Comparison of ENCODE assay signal across 21 cellular contexts in the genomic region with DNA sequence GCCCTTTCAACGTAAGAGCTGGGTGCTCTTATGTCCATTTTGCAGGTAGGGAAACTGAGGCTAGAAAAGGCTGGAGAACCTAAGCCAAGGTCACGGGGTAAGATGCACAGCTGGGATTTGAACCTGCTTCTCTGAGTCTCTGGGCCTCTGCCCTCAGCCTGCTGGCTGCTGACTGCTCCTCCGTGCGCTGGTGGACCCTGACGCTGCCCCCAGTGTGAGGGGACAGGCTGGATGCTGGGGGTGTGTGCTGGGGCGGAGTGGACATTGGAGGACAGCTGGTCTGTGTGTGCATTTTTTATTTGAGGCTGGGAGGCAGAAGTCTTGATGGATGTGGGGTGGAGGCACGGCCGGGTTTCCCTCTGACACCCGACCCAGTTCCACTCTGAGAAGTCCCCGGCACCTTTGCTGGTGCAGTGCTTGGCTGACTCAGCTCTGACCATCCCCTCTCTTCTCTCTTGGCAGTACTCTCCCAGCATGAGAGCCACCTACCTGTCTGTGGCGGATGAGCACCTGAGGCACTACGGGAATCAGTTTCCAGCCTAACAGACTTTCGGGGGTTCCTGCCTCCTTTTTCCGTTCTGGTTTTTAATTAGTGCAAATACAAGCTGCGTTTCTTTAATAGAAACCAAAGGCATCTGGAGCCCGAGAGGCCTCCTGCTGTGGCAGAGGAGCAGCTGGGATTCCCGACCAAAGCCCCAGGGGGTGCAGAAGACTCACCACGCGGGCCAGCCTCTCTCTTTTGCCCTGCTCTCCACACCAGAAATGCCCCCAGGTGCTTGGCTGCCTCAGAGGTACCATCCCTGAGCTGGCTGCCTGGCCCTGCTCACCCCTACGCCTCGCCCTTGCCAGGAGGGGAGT. TPM values are rescaled to one million over a fixed set of nuclear protein-coding genes. Genes with fewer than 3 reads are reported as not detected.
DNase-seq lines count a peak whose midpoint lies in the region; ATAC-seq, FAIRE-seq and TF ChIP-seq lines count a peak whose summit lies in the region.
"Had no signal": no experiment of that assay in that cellular context is flagged by ENCODE, and none has a peak within 500 bp of the region (broad histone marks: within the 10 kb centered on the region; RNA-seq: fewer than 3 reads in every experiment).

No MANE protein-coding gene starts in this region.

- no peak overlapping the region for H3K4me2 ChIP-seq in HepG2 (ENCODE audit: low read depth, low read length)
- H3K4me2 ChIP-seq: hepatocyte had no signal

- TF ChIP-seq POLR2A in HepG2 (IDR thresholded peaks at IDR 0.05; ENCODE audit: insufficient read depth in 1 of 2, low read depth in 2 of 2, low read length in 2 of 2) (no peak), right lobe of liver (IDR thresholded peaks at IDR 0.05) (no peak), Peyer's patch (IDR thresholded peaks at IDR 0.05) (no peak)

- TF ChIP-seq RAD21 in HepG2 (CRISPR knock-in tag; IDR thresholded peaks at IDR 0.05): no peak

- no peak for DNase-seq in HepG2 (ENCODE audit: low spot score)
- no peak for DNase-seq in right lobe of liver
- DNase-seq in NCI-H524 (lab: John Stamatoyannopoulos, UW): peak; percentile 66 to 87
- DNase-seq in foreskin keratinocyte: peak in 1 of 2 donors; percentile 37
- no peak for DNase-seq in activated CD8-positive, alpha-beta memory T cell treated with anti-CD3 and anti-CD28 coated beads, Interleukin-2, amount 50 U/mL, for 48 hours
- no peak for DNase-seq in kidney tubule cell (ENCODE audit: low spot score)
- DNase-seq in Peyer's patch: no peak
- DNase-seq in NCI-H1930 (lab: John Stamatoyannopoulos, UW): no peak
- DNase-seq: activated CD4-positive, alpha-beta T cell treated with anti-CD3 and anti-CD28 coated beads, Interleukin-2, amount 10 ng/mL, durations not matched to agents 7 days and 5 days; activated T-cell treated with anti-CD3 and anti-CD28 coated beads, Interleukin-2, amount 50 U/mL, for 1 hour; Calu3; naive thymus-derived CD4-positive, alpha-beta T cell; NCI-H2081 treated with DMSO at 0.1 percent for 48 hours; stimulated activated naive B cell treated with anti-CD40 and anti-IgM and Interleukin-4, amounts not matched to agents 10 μg/mL and 1 μg/mL and 100 μg/mL, for 72 hours; upper lobe of right lung had no signal

- no peak for FAIRE-seq in HepG2 (lab: Jason Lieb, UNC)

- intact Hi-C loops in HepG2 (cut with micrococcal nuclease; ENCODE audit: unreplicated experiment) (no loop called here), right lobe of liver (cut with DNase I) (no loop called here)

- ATAC-seq in HepG2: peak; percentile 47; the same call in 2 of the 3 replicates
- no peak for ATAC-seq in right lobe of liver
- peak; percentile 81 for ATAC-seq in foreskin keratinocyte
- ATAC-seq: activated naive CD4-positive, alpha-beta T cell treated with anti-CD3 and anti-CD28 coated beads, Interleukin-2, amount 50 U/mL, for 72 hours; naive thymus-derived CD4-positive, alpha-beta T cell; stimulated activated naive B cell treated with anti-CD40 and anti-IgM and Interleukin-4, amounts not matched to agents 10 μg/mL and 1 μg/mL and 100 μg/mL, for 72 hours; upper lobe of right lung had no signal

- no peaks in the 10 kb centered on the region for H3K4me1 ChIP-seq in HepG2 (ENCODE audit: insufficient read depth, low read length)
- H3K4me1 ChIP-seq in right lobe of liver: no peaks in the 10 kb centered on the region
- no peaks in the 10 kb centered on the region for H3K4me1 ChIP-seq in foreskin keratinocyte
- no peaks in the 10 kb centered on the region for H3K4me1 ChIP-seq in Peyer's patch
- H3K4me1 ChIP-seq: upper lobe of right lung had no signal

- BruUV-seq in HepG2 (replicated peaks; lab: Mats Ljungman, UMichigan): no TSS peak

- 52% methylated on average over 19 of the region's 21 CpGs for WGBS in HepG2 (ENCODE audit: low lambda C conversion rate)
- WGBS in right lobe of liver (ENCODE audit: insufficient coverage, low coverage, low lambda C conversion rate, missing lambda C conversion rate): 37% methylated on average over 6 of the region's 21 CpGs

- TF ChIP-seq EP300 in HepG2 (IDR thresholded peaks at IDR 0.05; ENCODE audit: low read depth in 2 of 2, low read length in 2 of 2) (no peak), HepG2 (CRISPR knock-in tag; IDR thresholded peaks at IDR 0.05; ENCODE audit: borderline replicate concordance) (no peak)

- H3K27me3 ChIP-seq in HepG2 (ENCODE audit: control insufficient read depth in 1 of 2, insufficient read depth in 2 of 2, low read length in 2 of 2): peaks cover 3 to 13% of the 10 kb centered on the region in 2 experiments; a peak in 2 of 5 replicates
- no peaks in the 10 kb centered on the region for H3K27me3 ChIP-seq in right lobe of liver
- H3K27me3 ChIP-seq in foreskin keratinocyte: peaks cover 14% of the 10 kb centered on the region
- no peaks in the 10 kb centered on the region for H3K27me3 ChIP-seq in Peyer's patch
- H3K27me3 ChIP-seq: cardiac muscle cell, upper lobe of right lung had no signal

- H4K20me1 ChIP-seq in HepG2 (ENCODE audit: insufficient read depth, low read length): no peaks in the 10 kb centered on the region

- no peak overlapping the region for H2AFZ ChIP-seq in HepG2 (ENCODE audit: low read length)
- H2AFZ ChIP-seq: hepatocyte had no signal

- in situ Hi-C loops in HepG2 (cut with HindIII; ENCODE audit: extremely low pct_ligation_motif_present, low pct_unique_long_range_greater_than_20kb): no loop called here

- no peak for TF ChIP-seq CTCF in HepG2 (CRISPR knock-in tag; IDR thresholded peaks at IDR 0.05)
- TF ChIP-seq CTCF in right lobe of liver (IDR thresholded peaks at IDR 0.05): no peak
- TF ChIP-seq CTCF in foreskin keratinocyte (conservative IDR thresholded peaks at IDR 0.05): peak; percentile 49
- TF ChIP-seq CTCF in Peyer's patch (IDR thresholded peaks at IDR 0.05): no peak

- H3K36me3 ChIP-seq in HepG2 (replicated peaks in 1 of 2; ENCODE audit: control insufficient read depth in 1 of 2, insufficient read depth in 2 of 2, low read length in 2 of 2) (no peaks in the 10 kb centered on the region; a peak in 1 of 5 replicates), right lobe of liver (no peaks in the 10 kb centered on the region), Peyer's patch (no peaks in the 10 kb centered on the region)
- H3K36me3 ChIP-seq: cardiac muscle cell, upper lobe of right lung had no signal

- no peak overlapping the region for H3K9ac ChIP-seq in HepG2 (ENCODE audit: insufficient read depth, low read depth, low read length)

- CTCF ChIA-PET in HepG2 (lab: Yijun Ruan, JAX; ENCODE audit: low intra/inter-chr PET ratio, low total read pairs): no interaction called here

- H3K4me3 ChIP-seq in HepG2 (replicated peaks in 1 of 3; ENCODE audit: insufficient read depth in 1 of 3, low read depth in 2 of 3, low read length in 3 of 3) (no peak overlapping the region), right lobe of liver (no peak overlapping the region), Peyer's patch (no peak overlapping the region)
- H3K4me3 ChIP-seq: cardiac muscle cell, hepatocyte, SK-N-MC, upper lobe of right lung had no signal

- H3K79me2 ChIP-seq in HepG2 (ENCODE audit: insufficient read depth, low read length): no peaks in the 10 kb centered on the region
- H3K79me2 ChIP-seq: hepatocyte had no signal

- H3K9me3 ChIP-seq in HepG2 (ENCODE audit: low read length) (no peaks in the 10 kb centered on the region), right lobe of liver (no peaks in the 10 kb centered on the region), Peyer's patch (no peaks in the 10 kb centered on the region)
- H3K9me3 ChIP-seq: upper lobe of right lung had no signal

- H3K27ac ChIP-seq in HepG2 (ENCODE audit: extremely low read length, insufficient read depth, low read length) (no peak overlapping the region), right lobe of liver (no peak overlapping the region), foreskin keratinocyte (no peak overlapping the region), Peyer's patch (no peak overlapping the region)
- H3K27ac ChIP-seq: cardiac muscle cell, hepatocyte, SK-N-MC, upper lobe of right lung had no signal

- POLR2A ChIA-PET in HepG2 (lab: Yijun Ruan, JAX): no interaction called here

RNA-seq across cellular contexts. Expression of gene DNAI2, which starts 14.1 kb away (rescaled TPM):
- total RNA-seq in HepG2 (2016; rRNA removed; fragmentation: Illumina TruSeq; extraction: Trizol) (not detected in 2 replicates), right lobe of liver (not detected), foreskin keratinocyte (not detected in 2 replicates), Peyer's patch (not detected)
- not detected in 2 replicates for total RNA-seq in HepG2 (2016; cell fraction: cytosol; rRNA removed; fragmentation: Illumina TruSeq; extraction: Trizol; ENCODE audit: low read depth)
- total RNA-seq in HepG2 (2016; cell fraction: insoluble cytoplasmic fraction; rRNA removed; fragmentation: Illumina TruSeq; extraction: Trizol): not detected in 2 replicates
- not detected in 2 replicates for total RNA-seq in HepG2 (2016; cell fraction: membrane; rRNA removed; fragmentation: Illumina TruSeq; extraction: Trizol)
- total RNA-seq in HepG2 (2016; cell fraction: nucleus; rRNA removed; fragmentation: Illumina TruSeq; extraction: Trizol): not detected in 2 replicates
- polyA plus RNA-seq in HepG2 (2011; rRNA removed) (not detected in 2 replicates), foreskin keratinocyte (not detected in 2 replicates)
- polyA plus RNA-seq in HepG2 (2011; cell fraction: cytosol; rRNA removed): not detected in 2 replicates
- polyA plus RNA-seq in HepG2 (2011; cell fraction: nucleus; rRNA removed): not detected in 2 replicates
- not detected in 2 replicates for polyA plus RNA-seq in HepG2 (2012)
- polyA plus RNA-seq in HepG2 (2016; cell fraction: cytosol; fragmentation: Illumina TruSeq; extraction: Trizol; ENCODE audit: low read depth): not detected in 2 replicates
- not detected in 2 replicates for polyA plus RNA-seq in HepG2 (2016; cell fraction: insoluble cytoplasmic fraction; fragmentation: Illumina TruSeq; extraction: Trizol; ENCODE audit: low read depth)
- polyA plus RNA-seq in HepG2 (2016; cell fraction: membrane; fragmentation: Illumina TruSeq; extraction: Trizol; ENCODE audit: low read depth): not detected in 2 replicates
- polyA plus RNA-seq in HepG2 (2016; cell fraction: nucleus; fragmentation: Illumina TruSeq; extraction: Trizol; ENCODE audit: insufficient read depth, low read depth): not detected in 2 replicates
- polyA minus RNA-seq in HepG2 (2011; rRNA and poly(A)+ RNA removed; ENCODE audit: low replicate concordance): not detected in 2 replicates
- not detected in 2 replicates for polyA minus RNA-seq in HepG2 (2011; cell fraction: cytosol; rRNA and poly(A)+ RNA removed)
- polyA minus RNA-seq in HepG2 (2011; cell fraction: nucleus; rRNA and poly(A)+ RNA removed): not detected in 2 replicates
- total RNA-seq: Calu3, cardiac muscle cell, fibroblast of lung, hepatocyte, posterior vena cava, upper lobe of right lung had no signal
- polyA plus RNA-seq: cardiac muscle cell, fibroblast of lung, hepatocyte had no signal

RNA-seq across cellular contexts. Expression of gene TTYH2, which starts 46.5 kb away (rescaled TPM):
- total RNA-seq in HepG2 (2016; rRNA removed; fragmentation: Illumina TruSeq; extraction: Trizol) (0.32 and 0.77 TPM in 2 replicates), right lobe of liver (1 to 10 TPM in 3 of 6 experiments, under 1 TPM in 3; 0.60 to 1.8 (median 1.3) TPM), foreskin keratinocyte (1.8 and 3.1 TPM in 2 replicates), Peyer's patch (10 to 100 TPM in 1 of 4 donors, 1 to 10 TPM in 3; 1.2 to 24.8 (median 3.1) TPM)
- 0.09 and 0.20 TPM in 2 replicates for total RNA-seq in HepG2 (2016; cell fraction: cytosol; rRNA removed; fragmentation: Illumina TruSeq; extraction: Trizol; ENCODE audit: low read depth)
- 0.56 and 0.83 TPM in 2 replicates for total RNA-seq in HepG2 (2016; cell fraction: insoluble cytoplasmic fraction; rRNA removed; fragmentation: Illumina TruSeq; extraction: Trizol)
- total RNA-seq in HepG2 (2016; cell fraction: membrane; rRNA removed; fragmentation: Illumina TruSeq; extraction: Trizol): 0.56 and 0.76 TPM in 2 replicates
- total RNA-seq in HepG2 (2016; cell fraction: nucleus; rRNA removed; fragmentation: Illumina TruSeq; extraction: Trizol): 0.72 and 1.6 TPM in 2 replicates
- polyA plus RNA-seq in HepG2 (2011; rRNA removed) (0.96 and 1.6 TPM in 2 replicates), foreskin keratinocyte (1.4 and 1.8 TPM in 2 replicates)
- polyA plus RNA-seq in HepG2 (2011; cell fraction: cytosol; rRNA removed): 0.88 and 1.1 TPM in 2 replicates
- polyA plus RNA-seq in HepG2 (2011; cell fraction: nucleus; rRNA removed): 1.7 and 2.0 TPM in 2 replicates
- polyA plus RNA-seq in HepG2 (2012): 0.34 and 1.0 TPM in 2 replicates
- 0.05 and 0.17 TPM in 2 replicates for polyA plus RNA-seq in HepG2 (2016; cell fraction: cytosol; fragmentation: Illumina TruSeq; extraction: Trizol; ENCODE audit: low read depth)
- 0.27 and 0.61 TPM in 2 replicates for polyA plus RNA-seq in HepG2 (2016; cell fraction: insoluble cytoplasmic fraction; fragmentation: Illumina TruSeq; extraction: Trizol; ENCODE audit: low read depth)
- polyA plus RNA-seq in HepG2 (2016; cell fraction: membrane; fragmentation: Illumina TruSeq; extraction: Trizol; ENCODE audit: low read depth): 0.23 and 0.50 TPM in 2 replicates
- polyA plus RNA-seq in HepG2 (2016; cell fraction: nucleus; fragmentation: Illumina TruSeq; extraction: Trizol; ENCODE audit: insufficient read depth, low read depth): 1.9 and 2.0 TPM in 2 replicates
- polyA minus RNA-seq in HepG2 (2011; rRNA and poly(A)+ RNA removed; ENCODE audit: low replicate concordance): 3.4 and 3.8 TPM in 2 replicates
- 0.18 and 0.89 TPM in 2 replicates for polyA minus RNA-seq in HepG2 (2011; cell fraction: cytosol; rRNA and poly(A)+ RNA removed)
- polyA minus RNA-seq in HepG2 (2011; cell fraction: nucleus; rRNA and poly(A)+ RNA removed): 0.52 and 1.1 TPM in 2 replicates

RNA-seq across cellular contexts. Expression of gene RPL38, which starts 56.4 kb away (rescaled TPM):
- 2,370 and 2,621 TPM in 2 replicates for total RNA-seq in HepG2 (2016; rRNA removed; fragmentation: Illumina TruSeq; extraction: Trizol)
- 2,846 and 3,171 TPM in 2 replicates for total RNA-seq in HepG2 (2016; cell fraction: cytosol; rRNA removed; fragmentation: Illumina TruSeq; extraction: Trizol; ENCODE audit: low read depth)
- 2,344 and 2,494 TPM in 2 replicates for total RNA-seq in HepG2 (2016; cell fraction: insoluble cytoplasmic fraction; rRNA removed; fragmentation: Illumina TruSeq; extraction: Trizol)
- 4,564 and 4,636 TPM in 2 replicates for total RNA-seq in HepG2 (2016; cell fraction: membrane; rRNA removed; fragmentation: Illumina TruSeq; extraction: Trizol)
- total RNA-seq in HepG2 (2016; cell fraction: nucleus; rRNA removed; fragmentation: Illumina TruSeq; extraction: Trizol): 746 and 817 TPM in 2 replicates
- polyA plus RNA-seq in HepG2 (2011; rRNA removed): 2,077 and 2,372 TPM in 2 replicates
- 407 and 1,119 TPM in 2 replicates for polyA plus RNA-seq in HepG2 (2011; cell fraction: cytosol; rRNA removed)
- polyA plus RNA-seq in HepG2 (2011; cell fraction: nucleus; rRNA removed): 463 and 488 TPM in 2 replicates
- polyA plus RNA-seq in HepG2 (2012): 4,774 and 5,492 TPM in 2 replicates
- 3,783 and 3,983 TPM in 2 replicates for polyA plus RNA-seq in HepG2 (2016; cell fraction: cytosol; fragmentation: Illumina TruSeq; extraction: Trizol; ENCODE audit: low read depth)
- polyA plus RNA-seq in HepG2 (2016; cell fraction: insoluble cytoplasmic fraction; fragmentation: Illumina TruSeq; extraction: Trizol; ENCODE audit: low read depth): 2,521 and 2,667 TPM in 2 replicates
- polyA plus RNA-seq in HepG2 (2016; cell fraction: membrane; fragmentation: Illumina TruSeq; extraction: Trizol; ENCODE audit: low read depth): 4,834 and 4,888 TPM in 2 replicates
- polyA plus RNA-seq in HepG2 (2016; cell fraction: nucleus; fragmentation: Illumina TruSeq; extraction: Trizol; ENCODE audit: insufficient read depth, low read depth): 1,405 and 1,472 TPM in 2 replicates
- polyA minus RNA-seq in HepG2 (2011; rRNA and poly(A)+ RNA removed; ENCODE audit: low replicate concordance): 264 and 339 TPM in 2 replicates
- 484 and 523 TPM in 2 replicates for polyA minus RNA-seq in HepG2 (2011; cell fraction: cytosol; rRNA and poly(A)+ RNA removed)
- polyA minus RNA-seq in HepG2 (2011; cell fraction: nucleus; rRNA and poly(A)+ RNA removed): 268 and 368 TPM in 2 replicates
- 100 to 1,000 TPM; 161 to 313 (median 282) TPM for total RNA-seq in right lobe of liver
- total RNA-seq in foreskin keratinocyte: 1,782 and 1,801 TPM in 2 replicates
- 2,904 and 3,003 TPM in 2 replicates for polyA plus RNA-seq in foreskin keratinocyte
- total RNA-seq in Peyer's patch: 100 to 1,000 TPM; 222 to 392 (median 289) TPM

Comparison
In these comparisons a context has a peak if more than half of its experiments do, and no peak if none do; other contexts are left out.
1. ATAC-seq: peak in HepG2 (single experiment) and foreskin keratinocyte (single experiment); none in right lobe of liver (0 of 4).
2. DNase-seq: peak in NCI-H524 (2 of 2); none in HepG2 (single experiment), right lobe of liver (0 of 3), activated CD8-positive, alpha-beta memory T cell treated with anti-CD3 and anti-CD28 coated beads, Interleukin-2, amount 50 U/mL, for 48 hours (single experiment), kidney tubule cell (single experiment), Peyer's patch (0 of 3) and NCI-H1930 (0 of 2).